ENCODE assay signal across 21 cellular contexts in genomic region chr15:92846716-92847115, GRCh38. TPM values are rescaled to one million over a fixed set of nuclear protein-coding genes. Genes with fewer than 3 reads are reported as not detected.
DNase-seq lines count a peak whose midpoint lies in the region; ATAC-seq and TF ChIP-seq lines count a peak whose summit lies in the region.
"Had no signal": no experiment of that assay in that cellular context is flagged by ENCODE, and none has a peak within 500 bp of the region (broad histone marks: within the 10 kb centered on the region; RNA-seq: fewer than 3 reads in every experiment).

No MANE protein-coding gene starts in this region.

- peaks cover 7% of the 10 kb centered on the region for H3K4me1 ChIP-seq in fibroblast of lung (ENCODE audit: control insufficient read depth, extremely low read depth, insufficient read depth, low read length)

- H4K20me1 ChIP-seq in fibroblast of lung (ENCODE audit: control insufficient read depth, extremely low read depth, insufficient read depth, low read length): no peaks in the 10 kb centered on the region

- DNase-seq in activated naive CD4-positive, alpha-beta T cell treated with anti-CD3 and anti-CD28 coated beads for 36 hours: no peak
- no peak for DNase-seq in activated naive CD4-positive, alpha-beta T cell treated with anti-CD3 and anti-CD28 coated beads, Interleukin-2, amount 10 ng/mL, durations not matched to agents 7 days and 5 days
- no peak for DNase-seq in SK-N-MC (ENCODE audit: low read depth, low spot score)
- DNase-seq in fibroblast of lung (ENCODE audit: low read depth in 2 of 2): peak; percentile 47 to 48
- DNase-seq in stimulated activated effector memory CD8-positive, alpha-beta T cell treated with anti-CD3 and anti-CD28 coated beads, Interleukin-12 subunit alpha, Interleukin-12 subunit beta, amount 100 ng/mL, for 72 hours (ENCODE audit: low spot score in 2 of 2): no peak
- no peak for DNase-seq in DMS 273 treated with DMSO at 0.1 percent for 48 hours (lab: John Stamatoyannopoulos, UW)
- DNase-seq in stimulated activated CD4-positive, alpha-beta T cell treated with anti-CD3 and anti-CD28 coated beads, Interleukin-4, amount 100 ng/mL, for 4 hours: no peak
- DNase-seq in natural killer cell treated with Interleukin-12 subunit alpha and Interleukin-12 subunit beta and Interleukin-15 and Interleukin-18, amount 100 ng/mL, for 72 hours (ENCODE audit: low spot score): no peak
- DNase-seq: activated CD4-positive, alpha-beta T cell treated with anti-CD3 and anti-CD28 coated beads for 1 hour; amniotic stem cell; Calu3; GDM1; Karpas-422; NCI-H1092 treated with DMSO at 0.1 percent for 48 hours; NCI-H2107; NCI-H526; pancreas; right lobe of liver; stimulated activated naive CD8-positive, alpha-beta T cell treated with anti-CD3 and anti-CD28 coated beads, Interleukin-15, amount 100 ng/mL, for 72 hours had no signal

- CTCF ChIA-PET in activated naive CD4-positive, alpha-beta T cell treated with anti-CD3 and anti-CD28 coated beads for 36 hours (lab: Charles Lee): interaction anchor here (0.8 to 1.1 kb wide), 3 partner anchors 9 to 33 kb away, joined by 3 read pairs; no protein-coding TSS in a partner anchor
- CTCF ChIA-PET in activated naive CD4-positive, alpha-beta T cell treated with anti-CD3 and anti-CD28 coated beads, Interleukin-2, amount 10 ng/mL, durations not matched to agents 7 days and 5 days (lab: Charles Lee): interaction anchor here (1.3 kb wide), 1 partner anchor 35 kb away, joined by 4 read pairs; no protein-coding TSS in a partner anchor

- H3K4me3 ChIP-seq in SK-N-MC: no peak overlapping the region
- H3K4me3 ChIP-seq in fibroblast of lung (replicated peaks in 1 of 4; ENCODE audit: control extremely low read depth in 1 of 4, insufficient read depth in 1 of 4, low read depth in 3 of 4, low read length in 4 of 4): no peak overlapping the region
- H3K4me3 ChIP-seq: pancreas, right lobe of liver had no signal

- H3K27me3 Mint-ChIP-seq in activated naive CD4-positive, alpha-beta T cell treated with anti-CD3 and anti-CD28 coated beads for 36 hours (ENCODE audit: low read depth): no peaks in the 10 kb centered on the region
- no peaks in the 10 kb centered on the region for H3K27me3 Mint-ChIP-seq in activated naive CD4-positive, alpha-beta T cell treated with anti-CD3 and anti-CD28 coated beads, Interleukin-2, amount 10 ng/mL, durations not matched to agents 7 days and 5 days
- H3K27me3 Mint-ChIP-seq in natural killer cell treated with Interleukin-12 subunit alpha and Interleukin-12 subunit beta and Interleukin-15 and Interleukin-18, amount 100 ng/mL, for 72 hours: no peaks in the 10 kb centered on the region
- H3K27me3 Mint-ChIP-seq: central memory CD8-positive, alpha-beta T cell; stimulated activated naive CD8-positive, alpha-beta T cell treated with anti-CD3 and anti-CD28 coated beads, Interleukin-15, amount 100 ng/mL, for 72 hours had no signal

- peak overlapping the region; percentile 56; the same call in 1 of the 2 replicates for H3K27ac ChIP-seq in SK-N-MC
- no peak overlapping the region for H3K27ac ChIP-seq in fibroblast of lung (ENCODE audit: insufficient read depth, low read length)
- H3K27ac ChIP-seq: right lobe of liver had no signal

- no peak overlapping the region for H2AFZ ChIP-seq in fibroblast of lung (ENCODE audit: low read length)

- no peak overlapping the region for H3K4me3 Mint-ChIP-seq in activated naive CD4-positive, alpha-beta T cell treated with anti-CD3 and anti-CD28 coated beads for 36 hours
- no peak overlapping the region for H3K4me3 Mint-ChIP-seq in activated naive CD4-positive, alpha-beta T cell treated with anti-CD3 and anti-CD28 coated beads, Interleukin-2, amount 10 ng/mL, durations not matched to agents 7 days and 5 days
- no peak overlapping the region for H3K4me3 Mint-ChIP-seq in stimulated activated effector memory CD8-positive, alpha-beta T cell treated with anti-CD3 and anti-CD28 coated beads, Interleukin-12 subunit alpha, Interleukin-12 subunit beta, amount 100 ng/mL, for 72 hours
- no peak overlapping the region for H3K4me3 Mint-ChIP-seq in natural killer cell treated with Interleukin-12 subunit alpha and Interleukin-12 subunit beta and Interleukin-15 and Interleukin-18, amount 100 ng/mL, for 72 hours
- H3K4me3 Mint-ChIP-seq: central memory CD8-positive, alpha-beta T cell had no signal

- no peak overlapping the region for H3K9ac ChIP-seq in SK-N-MC (ENCODE audit: insufficient read length)
- no peak overlapping the region for H3K9ac ChIP-seq in fibroblast of lung (ENCODE audit: insufficient read depth, low read length)

- intact Hi-C loops in activated naive CD4-positive, alpha-beta T cell treated with anti-CD3 and anti-CD28 coated beads for 36 hours (cut with micrococcal nuclease): no loop called here

- H3K36me3 Mint-ChIP-seq in activated naive CD4-positive, alpha-beta T cell treated with anti-CD3 and anti-CD28 coated beads for 36 hours (ENCODE audit: low read depth): peaks cover 5% of the 10 kb centered on the region
- peaks cover 4% of the 10 kb centered on the region for H3K36me3 Mint-ChIP-seq in activated naive CD4-positive, alpha-beta T cell treated with anti-CD3 and anti-CD28 coated beads, Interleukin-2, amount 10 ng/mL, durations not matched to agents 7 days and 5 days
- H3K36me3 Mint-ChIP-seq in stimulated activated effector memory CD8-positive, alpha-beta T cell treated with anti-CD3 and anti-CD28 coated beads, Interleukin-12 subunit alpha, Interleukin-12 subunit beta, amount 100 ng/mL, for 72 hours: no peaks in the 10 kb centered on the region
- no peaks in the 10 kb centered on the region for H3K36me3 Mint-ChIP-seq in natural killer cell treated with Interleukin-12 subunit alpha and Interleukin-12 subunit beta and Interleukin-15 and Interleukin-18, amount 100 ng/mL, for 72 hours

- H3K4me1 Mint-ChIP-seq in activated naive CD4-positive, alpha-beta T cell treated with anti-CD3 and anti-CD28 coated beads for 36 hours (ENCODE audit: low read depth): peaks cover 80% of the 10 kb centered on the region
- H3K4me1 Mint-ChIP-seq in activated naive CD4-positive, alpha-beta T cell treated with anti-CD3 and anti-CD28 coated beads, Interleukin-2, amount 10 ng/mL, durations not matched to agents 7 days and 5 days: peaks cover 63% of the 10 kb centered on the region
- H3K4me1 Mint-ChIP-seq in stimulated activated effector memory CD8-positive, alpha-beta T cell treated with anti-CD3 and anti-CD28 coated beads, Interleukin-12 subunit alpha, Interleukin-12 subunit beta, amount 100 ng/mL, for 72 hours: peaks cover 37% of the 10 kb centered on the region
- peaks cover 14 to 15% of the 10 kb centered on the region in 2 donors for H3K4me1 Mint-ChIP-seq in natural killer cell treated with Interleukin-12 subunit alpha and Interleukin-12 subunit beta and Interleukin-15 and Interleukin-18, amount 100 ng/mL, for 72 hours (ENCODE audit: low read depth in 2 of 2)

- H3K4me2 ChIP-seq in fibroblast of lung (ENCODE audit: extremely low read depth, insufficient read depth, low read length): no peak overlapping the region

- H3K27ac Mint-ChIP-seq in activated naive CD4-positive, alpha-beta T cell treated with anti-CD3 and anti-CD28 coated beads for 36 hours: peak overlapping the region; percentile 96
- H3K27ac Mint-ChIP-seq in activated naive CD4-positive, alpha-beta T cell treated with anti-CD3 and anti-CD28 coated beads, Interleukin-2, amount 10 ng/mL, durations not matched to agents 7 days and 5 days: no peak overlapping the region
- peak overlapping the region; percentile 94 for H3K27ac Mint-ChIP-seq in stimulated activated effector memory CD8-positive, alpha-beta T cell treated with anti-CD3 and anti-CD28 coated beads, Interleukin-12 subunit alpha, Interleukin-12 subunit beta, amount 100 ng/mL, for 72 hours
- H3K27ac Mint-ChIP-seq in natural killer cell treated with Interleukin-12 subunit alpha and Interleukin-12 subunit beta and Interleukin-15 and Interleukin-18, amount 100 ng/mL, for 72 hours: peak overlapping the region in 1 of 2 donors; percentile 47

- no peaks in the 10 kb centered on the region for H3K27me3 ChIP-seq in fibroblast of lung (ENCODE audit: control insufficient read depth, insufficient read depth, low read length)
- H3K27me3 ChIP-seq: pancreas, right lobe of liver had no signal

- H3K9me3 Mint-ChIP-seq in activated naive CD4-positive, alpha-beta T cell treated with anti-CD3 and anti-CD28 coated beads for 36 hours: peaks cover 5% of the 10 kb centered on the region
- H3K9me3 Mint-ChIP-seq in activated naive CD4-positive, alpha-beta T cell treated with anti-CD3 and anti-CD28 coated beads, Interleukin-2, amount 10 ng/mL, durations not matched to agents 7 days and 5 days: peaks cover 3% of the 10 kb centered on the region
- H3K9me3 Mint-ChIP-seq in stimulated activated effector memory CD8-positive, alpha-beta T cell treated with anti-CD3 and anti-CD28 coated beads, Interleukin-12 subunit alpha, Interleukin-12 subunit beta, amount 100 ng/mL, for 72 hours: no peaks in the 10 kb centered on the region
- H3K9me3 Mint-ChIP-seq in natural killer cell treated with Interleukin-12 subunit alpha and Interleukin-12 subunit beta and Interleukin-15 and Interleukin-18, amount 100 ng/mL, for 72 hours: no peaks in the 10 kb centered on the region
- H3K9me3 Mint-ChIP-seq: central memory CD8-positive, alpha-beta T cell; stimulated activated naive CD8-positive, alpha-beta T cell treated with anti-CD3 and anti-CD28 coated beads, Interleukin-15, amount 100 ng/mL, for 72 hours had no signal

- H3K36me3 ChIP-seq in SK-N-MC (ENCODE audit: insufficient read depth, low read length) (no peaks in the 10 kb centered on the region), fibroblast of lung (ENCODE audit: control insufficient read depth, insufficient read depth, low read length) (no peaks in the 10 kb centered on the region)
- H3K36me3 ChIP-seq: pancreas, right lobe of liver had no signal

- no peak for ATAC-seq in stimulated activated effector memory CD8-positive, alpha-beta T cell treated with anti-CD3 and anti-CD28 coated beads, Interleukin-12 subunit alpha, Interleukin-12 subunit beta, amount 100 ng/mL, for 72 hours
- ATAC-seq in natural killer cell treated with Interleukin-12 subunit alpha and Interleukin-12 subunit beta and Interleukin-15 and Interleukin-18, amount 100 ng/mL, for 72 hours: no peak
- ATAC-seq: esophagus mucosa; pancreas; right lobe of liver; stimulated activated naive CD8-positive, alpha-beta T cell treated with anti-CD3 and anti-CD28 coated beads, Interleukin-15, amount 100 ng/mL, for 72 hours had no signal

- H3K79me2 ChIP-seq in fibroblast of lung (ENCODE audit: control insufficient read depth, insufficient read depth, low read length): no peaks in the 10 kb centered on the region

- no peak for TF ChIP-seq CTCF in fibroblast of lung (conservative IDR thresholded peaks at IDR 0.05 in 1 of 2, IDR thresholded peaks at IDR 0.05 in 1 of 2; ENCODE audit: low read depth in 1 of 2, low read length in 2 of 2)

- H3K9me3 ChIP-seq in SK-N-MC (ENCODE audit: low read depth, low read length): no peaks in the 10 kb centered on the region
- no peaks in the 10 kb centered on the region for H3K9me3 ChIP-seq in fibroblast of lung (ENCODE audit: control insufficient read depth, insufficient read depth, low read depth, low read length)
- H3K9me3 ChIP-seq: pancreas, right lobe of liver had no signal

RNA-seq across cellular contexts. Expression of gene CHD2, which starts 53.4 kb away (rescaled TPM):
- 100 to 1,000 TPM; 164 to 185 TPM for total RNA-seq in activated naive CD4-positive, alpha-beta T cell treated with anti-CD3 and anti-CD28 coated beads for 36 hours
- 77.8 and 92.5 TPM in 2 replicates for total RNA-seq in fibroblast of lung
- 36.5 and 41.3 TPM in 2 replicates for polyA plus RNA-seq in fibroblast of lung
- polyA plus RNA-seq in fibroblast of lung (2012): 29.4 and 35.1 TPM in 2 replicates
- 33.6 and 46.0 TPM in 2 replicates for polyA minus RNA-seq in fibroblast of lung (ENCODE audit: low replicate concordance)
- total RNA-seq in natural killer cell treated with Interleukin-12 subunit alpha and Interleukin-12 subunit beta and Interleukin-15 and Interleukin-18, amount 100 ng/mL, for 72 hours: 100 to 1,000 TPM; 177 to 180 TPM

Comparison
In these comparisons a context has a peak if more than half of its experiments do, and no peak if none do; other contexts are left out.
1. DNase-seq: peak in fibroblast of lung (2 of 2); none in activated naive CD4-positive, alpha-beta T cell treated with anti-CD3 and anti-CD28 coated beads for 36 hours (single experiment), activated naive CD4-positive, alpha-beta T cell treated with anti-CD3 and anti-CD28 coated beads, Interleukin-2, amount 10 ng/mL, durations not matched to agents 7 days and 5 days (single experiment), SK-N-MC (single experiment), stimulated activated effector memory CD8-positive, alpha-beta T cell treated with anti-CD3 and anti-CD28 coated beads, Interleukin-12 subunit alpha, Interleukin-12 subunit beta, amount 100 ng/mL, for 72 hours (0 of 2), DMS 273 treated with DMSO at 0.1 percent for 48 hours (single experiment), stimulated activated CD4-positive, alpha-beta T cell treated with anti-CD3 and anti-CD28 coated beads, Interleukin-4, amount 100 ng/mL, for 4 hours (0 of 2) and natural killer cell treated with Interleukin-12 subunit alpha and Interleukin-12 subunit beta and Interleukin-15 and Interleukin-18, amount 100 ng/mL, for 72 hours (single experiment).